ENCODE assay signal across 25 cellular contexts in the genomic region with DNA sequence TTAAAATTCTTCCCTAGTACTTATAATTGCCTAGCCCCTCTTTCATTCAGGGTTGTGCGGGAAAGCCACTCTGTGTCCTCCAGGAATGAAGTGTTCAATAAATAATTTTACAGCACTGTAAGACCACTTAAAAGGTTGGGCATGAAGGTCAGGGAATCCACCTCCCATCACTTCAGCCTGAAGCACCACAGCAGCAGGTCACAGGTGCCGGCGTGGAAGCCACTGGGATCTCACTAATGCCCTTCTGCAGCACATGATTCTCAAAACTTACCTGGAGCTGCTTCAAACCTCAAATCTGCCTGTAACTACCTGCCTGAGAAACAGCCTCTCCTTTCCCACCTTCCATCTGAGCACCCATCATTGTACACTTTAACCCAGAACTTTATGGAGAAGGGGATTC.
"Had no signal": no experiment of that assay in that cellular context is flagged by ENCODE, and none has a peak within 500 bp of the region (broad histone marks: within the 10 kb centered on the region; RNA-seq: fewer than 3 reads in every experiment).

No MANE protein-coding gene starts in this region.

- H3K9me3 Mint-ChIP-seq: activated B cell treated with CpG ODN at 0.5 μM for 24 hours; activated CD4-positive, alpha-beta T cell treated with anti-CD3 and anti-CD28 coated beads, Interleukin-2, amount 10 ng/mL, durations not matched to agents 24 days and 14 days; activated naive CD4-positive, alpha-beta T cell treated with anti-CD3 and anti-CD28 coated beads, Interleukin-2, amount 50 U/mL, for 24 hours; activated T-cell treated with anti-CD3 and anti-CD28 coated beads, Interleukin-2, amount 50 U/mL, for 24 hours; activated T-helper 1 cell treated with anti-CD3 and anti-CD28 coated beads, Interleukin-12 subunit alpha, Interleukin-12 subunit beta, Interleukin-2, Interleukin-4 antibody, amounts not matched to agents 30 ng/mL and 10 ng/mL and 1 ng/mL, durations not matched to agents 14 hours and 24 hours and 36 hours; brain; T-helper 1 cell treated with Interleukin-12 subunit alpha and Interleukin-12 subunit beta and Interleukin-4 antibody, amounts not matched to agents 30 μg/mL and 1 μg/mL, for 36 hours had no signal

- H3K27ac Mint-ChIP-seq: activated B cell treated with CpG ODN at 0.5 μM for 24 hours; activated CD4-positive, alpha-beta T cell treated with anti-CD3 and anti-CD28 coated beads, Interleukin-2, amount 10 ng/mL, durations not matched to agents 24 days and 14 days; activated CD8-positive, alpha-beta memory T cell treated with anti-CD3 and anti-CD28 coated beads, Interleukin-2, amount 10 ng/mL, durations not matched to agents 7 days and 5 days; activated naive CD4-positive, alpha-beta T cell treated with anti-CD3 and anti-CD28 coated beads, Interleukin-2, amount 50 U/mL, for 24 hours; activated T-cell treated with anti-CD3 and anti-CD28 coated beads, Interleukin-2, amount 50 U/mL, for 24 hours; activated T-helper 1 cell treated with anti-CD3 and anti-CD28 coated beads, Interleukin-12 subunit alpha, Interleukin-12 subunit beta, Interleukin-2, Interleukin-4 antibody, amounts not matched to agents 30 ng/mL and 10 ng/mL and 1 ng/mL, durations not matched to agents 14 hours and 24 hours and 36 hours; T-helper 1 cell treated with Interleukin-12 subunit alpha and Interleukin-12 subunit beta and Interleukin-4 antibody, amounts not matched to agents 30 μg/mL and 1 μg/mL, for 36 hours had no signal

- DNase-seq: activated B cell treated with CpG ODN at 0.5 μM for 24 hours; activated CD4-positive, alpha-beta T cell treated with anti-CD3 and anti-CD28 coated beads for 1 hour; activated CD4-positive, alpha-beta T cell treated with anti-CD3 and anti-CD28 coated beads, Interleukin-2, amount 10 ng/mL, durations not matched to agents 24 days and 14 days; activated CD4-positive, alpha-beta T cell treated with anti-CD3 and anti-CD28 coated beads, Interleukin-2, amount 50 U/mL, for 48 hours; activated CD8-positive, alpha-beta memory T cell treated with anti-CD3 and anti-CD28 coated beads, Interleukin-2, amount 10 ng/mL, durations not matched to agents 7 days and 5 days; activated effector memory CD4-positive, alpha-beta T cell treated with Interleukin-2 at 50 U/mL for 16 hours; activated naive CD4-positive, alpha-beta T cell; activated T-cell treated with anti-CD3 and anti-CD28 coated beads, Interleukin-2, amount 50 U/mL, for 24 hours; amniotic stem cell; MV-4-11; NCI-H1092 treated with DMSO at 0.1 percent for 48 hours; NCI-H1417 treated with DMSO at 0.1 percent for 48 hours; NCI-H1694; NCI-H2029; NCI-H510A treated with DMSO at 0.1 percent for 48 hours; NCI-H69; PC-3; SHP77 had no signal

- ATAC-seq: activated CD8-positive, alpha-beta memory T cell treated with anti-CD3 and anti-CD28 coated beads, Interleukin-2, amount 10 ng/mL, durations not matched to agents 7 days and 5 days; PC-3 had no signal

- H3K9ac ChIP-seq: KMS-11 had no signal

- H3K27me3 ChIP-seq: ascending aorta, SJSA1 had no signal

- H3K4me3 ChIP-seq: ascending aorta, SJSA1 had no signal

- H3K27me3 Mint-ChIP-seq: activated CD4-positive, alpha-beta T cell treated with anti-CD3 and anti-CD28 coated beads, Interleukin-2, amount 10 ng/mL, durations not matched to agents 24 days and 14 days; activated CD8-positive, alpha-beta memory T cell treated with anti-CD3 and anti-CD28 coated beads, Interleukin-2, amount 10 ng/mL, durations not matched to agents 7 days and 5 days; activated naive CD4-positive, alpha-beta T cell treated with anti-CD3 and anti-CD28 coated beads, Interleukin-2, amount 50 U/mL, for 24 hours; activated T-cell treated with anti-CD3 and anti-CD28 coated beads, Interleukin-2, amount 50 U/mL, for 24 hours; brain had no signal

- H3K4me1 Mint-ChIP-seq: activated B cell treated with CpG ODN at 0.5 μM for 24 hours; activated CD4-positive, alpha-beta T cell treated with anti-CD3 and anti-CD28 coated beads, Interleukin-2, amount 10 ng/mL, durations not matched to agents 24 days and 14 days; activated CD8-positive, alpha-beta memory T cell treated with anti-CD3 and anti-CD28 coated beads, Interleukin-2, amount 10 ng/mL, durations not matched to agents 7 days and 5 days; activated naive CD4-positive, alpha-beta T cell treated with anti-CD3 and anti-CD28 coated beads, Interleukin-2, amount 50 U/mL, for 24 hours had no signal

- H3K9me3 ChIP-seq: ascending aorta, SJSA1 had no signal

- H3K4me3 Mint-ChIP-seq: activated B cell treated with CpG ODN at 0.5 μM for 24 hours; activated CD4-positive, alpha-beta T cell treated with anti-CD3 and anti-CD28 coated beads, Interleukin-2, amount 10 ng/mL, durations not matched to agents 24 days and 14 days; activated CD8-positive, alpha-beta memory T cell treated with anti-CD3 and anti-CD28 coated beads, Interleukin-2, amount 10 ng/mL, durations not matched to agents 7 days and 5 days; activated naive CD4-positive, alpha-beta T cell treated with anti-CD3 and anti-CD28 coated beads, Interleukin-2, amount 50 U/mL, for 24 hours; activated T-cell treated with anti-CD3 and anti-CD28 coated beads, Interleukin-2, amount 50 U/mL, for 24 hours; activated T-helper 1 cell treated with anti-CD3 and anti-CD28 coated beads, Interleukin-12 subunit alpha, Interleukin-12 subunit beta, Interleukin-2, Interleukin-4 antibody, amounts not matched to agents 30 ng/mL and 10 ng/mL and 1 ng/mL, durations not matched to agents 14 hours and 24 hours and 36 hours; brain; T-helper 1 cell treated with Interleukin-12 subunit alpha and Interleukin-12 subunit beta and Interleukin-4 antibody, amounts not matched to agents 30 μg/mL and 1 μg/mL, for 36 hours had no signal

- H3K36me3 ChIP-seq: ascending aorta, SJSA1 had no signal

- H3K36me3 Mint-ChIP-seq: activated CD8-positive, alpha-beta memory T cell treated with anti-CD3 and anti-CD28 coated beads, Interleukin-2, amount 10 ng/mL, durations not matched to agents 7 days and 5 days; activated naive CD4-positive, alpha-beta T cell treated with anti-CD3 and anti-CD28 coated beads, Interleukin-2, amount 50 U/mL, for 24 hours; brain had no signal

- H3K27ac ChIP-seq: ascending aorta, KMS-11, SJSA1 had no signal
